29 cellular contexts compared by ENCODE assay signal in the genomic region with DNA sequence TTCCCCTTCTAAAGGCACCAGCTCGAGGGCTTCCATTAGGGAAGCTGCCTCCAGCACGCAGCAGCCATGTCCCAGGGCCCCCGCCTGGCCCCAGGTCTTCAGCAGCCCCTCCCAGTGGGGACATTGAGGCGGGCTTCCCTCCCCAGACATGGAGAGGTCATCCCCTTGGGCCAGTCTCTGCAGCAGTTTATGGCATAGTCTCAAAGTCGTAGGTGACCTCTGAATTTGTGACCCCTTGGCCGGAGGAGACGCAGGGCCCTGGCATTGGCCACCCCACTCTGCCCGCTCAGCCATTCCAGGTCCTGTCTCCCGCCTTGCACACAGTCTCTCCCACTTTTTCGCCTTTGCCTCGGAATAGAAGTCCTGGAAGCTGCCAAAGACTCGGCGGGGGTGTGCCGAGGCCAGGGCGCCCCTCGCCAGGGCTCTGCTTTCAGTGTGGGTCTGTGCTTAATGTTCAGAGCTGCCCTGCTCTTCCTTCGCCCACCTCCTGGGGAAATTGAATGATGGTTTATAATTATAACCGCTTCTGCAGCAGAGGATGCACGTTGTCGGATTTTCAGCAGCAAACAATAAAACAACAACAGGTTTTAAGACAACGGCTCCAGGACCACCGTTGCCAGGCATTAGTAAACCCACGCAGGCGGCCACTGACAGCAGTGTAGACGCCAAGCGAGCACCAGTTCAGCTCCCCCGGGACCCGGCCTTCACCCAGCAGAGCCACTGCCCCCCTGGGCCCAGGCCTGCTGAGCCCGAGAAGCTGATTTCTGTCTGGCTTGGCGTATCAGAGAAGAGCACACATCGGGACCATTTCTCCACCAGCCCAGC.
"Had no signal": no experiment of that assay in that cellular context is flagged by ENCODE, and none has a peak within 500 bp of the region (broad histone marks: within the 10 kb centered on the region; RNA-seq: fewer than 3 reads in every experiment).

No MANE protein-coding gene starts in this region.

- H3K27me3 ChIP-seq: adrenal gland, cardiac muscle cell, colonic mucosa had no signal

- H3K4me1 ChIP-seq: adrenal gland, body of pancreas, breast epithelium, colonic mucosa had no signal

- H3K9me3 ChIP-seq: adrenal gland, body of pancreas, breast epithelium, colonic mucosa had no signal

- H3K36me3 ChIP-seq: adrenal gland, breast epithelium, cardiac muscle cell, colonic mucosa had no signal

- H3K27ac ChIP-seq: adrenal gland, body of pancreas, breast epithelium, cardiac muscle cell, colonic mucosa, dorsolateral prefrontal cortex had no signal

- DNase-seq: activated CD4-positive, alpha-beta memory T cell treated with anti-CD3 and anti-CD28 coated beads for 36 hours; activated CD4-positive, alpha-beta T cell treated with anti-CD3 and anti-CD28 coated beads for 36 hours; activated CD4-positive, alpha-beta T cell treated with anti-CD3 and anti-CD28 coated beads, Interleukin-2, amount 10 ng/mL, durations not matched to agents 24 days and 14 days; activated CD4-positive, CD25-positive, alpha-beta regulatory T cell; activated CD4-positive, CD25-positive, alpha-beta regulatory T cell treated with anti-CD3 and anti-CD28 coated beads, Interleukin-2, amount 50 U/mL, for 72 hours; activated CD8-positive, alpha-beta memory T cell treated with anti-CD3 and anti-CD28 coated beads, Interleukin-2, amount 10 ng/mL, durations not matched to agents 7 days and 5 days; activated CD8-positive, alpha-beta memory T cell treated with anti-CD3 and anti-CD28 coated beads, Interleukin-2, amount 50 U/mL, for 4 hours; activated CD8-positive, alpha-beta T cell treated with anti-CD3 and anti-CD28 coated beads, Interleukin-2, amount 10 ng/mL, durations not matched to agents 7 days and 5 days; activated effector memory CD4-positive, alpha-beta T cell treated with anti-CD3 and anti-CD28 coated beads, Interleukin-2, amount 50 U/mL, for 16 hours; activated naive CD4-positive, alpha-beta T cell treated with anti-CD3 and anti-CD28 coated beads for 36 hours; activated naive CD8-positive, alpha-beta T cell treated with anti-CD3 and anti-CD28 coated beads for 36 hours; activated naive CD8-positive, alpha-beta T cell treated with anti-CD3 and anti-CD28 coated beads, Interleukin-2, amount 50 U/mL, for 24 hours; activated T-cell treated with anti-CD3 and anti-CD28 coated beads, Interleukin-2, amount 50 U/mL, for 1 hour; activated T-cell treated with anti-CD3 and anti-CD28 coated beads, Interleukin-2, amount 50 U/mL, for 48 hours; adrenal gland; aorta; body of pancreas; central memory CD4-positive, alpha-beta T cell; cerebellar nuclear complex; colonic mucosa; dorsolateral prefrontal cortex; effector memory CD4-positive, alpha-beta T cell; endodermal cell; foreskin fibroblast; head of caudate nucleus; T-helper 2 cell had no signal

- ATAC-seq: activated CD4-positive, alpha-beta T cell treated with anti-CD3 and anti-CD28 coated beads for 36 hours; activated CD8-positive, alpha-beta memory T cell treated with anti-CD3 and anti-CD28 coated beads, Interleukin-2, amount 10 ng/mL, durations not matched to agents 7 days and 5 days; activated CD8-positive, alpha-beta T cell treated with anti-CD3 and anti-CD28 coated beads, Interleukin-2, amount 10 ng/mL, durations not matched to agents 7 days and 5 days; activated naive CD8-positive, alpha-beta T cell treated with anti-CD3 and anti-CD28 coated beads, Interleukin-2, amount 50 U/mL, for 24 hours; body of pancreas; esophagus mucosa had no signal

- H3K4me3 ChIP-seq: adrenal gland, body of pancreas, breast epithelium, cardiac muscle cell, colonic mucosa, dorsolateral prefrontal cortex had no signal
